Comparison of ENCODE assay signal across 1 cellular context in the genomic region with DNA sequence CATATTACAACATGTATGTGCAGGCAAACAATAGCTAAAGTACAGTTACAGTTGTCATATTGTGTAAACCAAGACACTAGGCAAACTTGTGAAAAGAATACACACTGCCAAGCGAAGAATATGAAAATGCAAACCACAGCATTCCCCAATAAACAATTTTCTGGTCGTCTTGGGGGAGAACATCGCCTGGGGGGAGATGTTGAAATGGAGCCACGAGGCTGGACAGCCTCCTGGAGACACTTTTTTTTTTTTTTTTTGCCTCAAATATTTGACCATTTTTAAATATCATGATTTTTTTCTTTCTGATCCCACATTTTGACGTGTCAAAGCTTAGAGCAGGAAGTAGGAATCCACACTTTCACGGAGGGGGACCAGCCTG.
TF ChIP-seq lines count a peak whose summit lies in the region.

No MANE protein-coding gene starts in this region.

TF ChIP-seq in GM23338, 12 proteins besides CTCF, POLR2A, EP300 and RAD21 (continued from another document):
- TF ChIP-seq, protein P1, sequence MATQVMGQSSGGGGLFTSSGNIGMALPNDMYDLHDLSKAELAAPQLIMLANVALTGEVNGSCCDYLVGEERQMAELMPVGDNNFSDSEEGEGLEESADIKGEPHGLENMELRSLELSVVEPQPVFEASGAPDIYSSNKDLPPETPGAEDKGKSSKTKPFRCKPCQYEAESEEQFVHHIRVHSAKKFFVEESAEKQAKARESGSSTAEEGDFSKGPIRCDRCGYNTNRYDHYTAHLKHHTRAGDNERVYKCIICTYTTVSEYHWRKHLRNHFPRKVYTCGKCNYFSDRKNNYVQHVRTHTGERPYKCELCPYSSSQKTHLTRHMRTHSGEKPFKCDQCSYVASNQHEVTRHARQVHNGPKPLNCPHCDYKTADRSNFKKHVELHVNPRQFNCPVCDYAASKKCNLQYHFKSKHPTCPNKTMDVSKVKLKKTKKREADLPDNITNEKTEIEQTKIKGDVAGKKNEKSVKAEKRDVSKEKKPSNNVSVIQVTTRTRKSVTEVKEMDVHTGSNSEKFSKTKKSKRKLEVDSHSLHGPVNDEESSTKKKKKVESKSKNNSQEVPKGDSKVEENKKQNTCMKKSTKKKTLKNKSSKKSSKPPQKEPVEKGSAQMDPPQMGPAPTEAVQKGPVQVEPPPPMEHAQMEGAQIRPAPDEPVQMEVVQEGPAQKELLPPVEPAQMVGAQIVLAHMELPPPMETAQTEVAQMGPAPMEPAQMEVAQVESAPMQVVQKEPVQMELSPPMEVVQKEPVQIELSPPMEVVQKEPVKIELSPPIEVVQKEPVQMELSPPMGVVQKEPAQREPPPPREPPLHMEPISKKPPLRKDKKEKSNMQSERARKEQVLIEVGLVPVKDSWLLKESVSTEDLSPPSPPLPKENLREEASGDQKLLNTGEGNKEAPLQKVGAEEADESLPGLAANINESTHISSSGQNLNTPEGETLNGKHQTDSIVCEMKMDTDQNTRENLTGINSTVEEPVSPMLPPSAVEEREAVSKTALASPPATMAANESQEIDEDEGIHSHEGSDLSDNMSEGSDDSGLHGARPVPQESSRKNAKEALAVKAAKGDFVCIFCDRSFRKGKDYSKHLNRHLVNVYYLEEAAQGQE (IDR thresholded peaks at IDR 0.05; ENCODE audit: unreplicated experiment), result no peak
- no peak for TF ChIP-seq JUNB (IDR thresholded peaks at IDR 0.05; ENCODE audit: unreplicated experiment)
- TF ChIP-seq, protein P2, sequence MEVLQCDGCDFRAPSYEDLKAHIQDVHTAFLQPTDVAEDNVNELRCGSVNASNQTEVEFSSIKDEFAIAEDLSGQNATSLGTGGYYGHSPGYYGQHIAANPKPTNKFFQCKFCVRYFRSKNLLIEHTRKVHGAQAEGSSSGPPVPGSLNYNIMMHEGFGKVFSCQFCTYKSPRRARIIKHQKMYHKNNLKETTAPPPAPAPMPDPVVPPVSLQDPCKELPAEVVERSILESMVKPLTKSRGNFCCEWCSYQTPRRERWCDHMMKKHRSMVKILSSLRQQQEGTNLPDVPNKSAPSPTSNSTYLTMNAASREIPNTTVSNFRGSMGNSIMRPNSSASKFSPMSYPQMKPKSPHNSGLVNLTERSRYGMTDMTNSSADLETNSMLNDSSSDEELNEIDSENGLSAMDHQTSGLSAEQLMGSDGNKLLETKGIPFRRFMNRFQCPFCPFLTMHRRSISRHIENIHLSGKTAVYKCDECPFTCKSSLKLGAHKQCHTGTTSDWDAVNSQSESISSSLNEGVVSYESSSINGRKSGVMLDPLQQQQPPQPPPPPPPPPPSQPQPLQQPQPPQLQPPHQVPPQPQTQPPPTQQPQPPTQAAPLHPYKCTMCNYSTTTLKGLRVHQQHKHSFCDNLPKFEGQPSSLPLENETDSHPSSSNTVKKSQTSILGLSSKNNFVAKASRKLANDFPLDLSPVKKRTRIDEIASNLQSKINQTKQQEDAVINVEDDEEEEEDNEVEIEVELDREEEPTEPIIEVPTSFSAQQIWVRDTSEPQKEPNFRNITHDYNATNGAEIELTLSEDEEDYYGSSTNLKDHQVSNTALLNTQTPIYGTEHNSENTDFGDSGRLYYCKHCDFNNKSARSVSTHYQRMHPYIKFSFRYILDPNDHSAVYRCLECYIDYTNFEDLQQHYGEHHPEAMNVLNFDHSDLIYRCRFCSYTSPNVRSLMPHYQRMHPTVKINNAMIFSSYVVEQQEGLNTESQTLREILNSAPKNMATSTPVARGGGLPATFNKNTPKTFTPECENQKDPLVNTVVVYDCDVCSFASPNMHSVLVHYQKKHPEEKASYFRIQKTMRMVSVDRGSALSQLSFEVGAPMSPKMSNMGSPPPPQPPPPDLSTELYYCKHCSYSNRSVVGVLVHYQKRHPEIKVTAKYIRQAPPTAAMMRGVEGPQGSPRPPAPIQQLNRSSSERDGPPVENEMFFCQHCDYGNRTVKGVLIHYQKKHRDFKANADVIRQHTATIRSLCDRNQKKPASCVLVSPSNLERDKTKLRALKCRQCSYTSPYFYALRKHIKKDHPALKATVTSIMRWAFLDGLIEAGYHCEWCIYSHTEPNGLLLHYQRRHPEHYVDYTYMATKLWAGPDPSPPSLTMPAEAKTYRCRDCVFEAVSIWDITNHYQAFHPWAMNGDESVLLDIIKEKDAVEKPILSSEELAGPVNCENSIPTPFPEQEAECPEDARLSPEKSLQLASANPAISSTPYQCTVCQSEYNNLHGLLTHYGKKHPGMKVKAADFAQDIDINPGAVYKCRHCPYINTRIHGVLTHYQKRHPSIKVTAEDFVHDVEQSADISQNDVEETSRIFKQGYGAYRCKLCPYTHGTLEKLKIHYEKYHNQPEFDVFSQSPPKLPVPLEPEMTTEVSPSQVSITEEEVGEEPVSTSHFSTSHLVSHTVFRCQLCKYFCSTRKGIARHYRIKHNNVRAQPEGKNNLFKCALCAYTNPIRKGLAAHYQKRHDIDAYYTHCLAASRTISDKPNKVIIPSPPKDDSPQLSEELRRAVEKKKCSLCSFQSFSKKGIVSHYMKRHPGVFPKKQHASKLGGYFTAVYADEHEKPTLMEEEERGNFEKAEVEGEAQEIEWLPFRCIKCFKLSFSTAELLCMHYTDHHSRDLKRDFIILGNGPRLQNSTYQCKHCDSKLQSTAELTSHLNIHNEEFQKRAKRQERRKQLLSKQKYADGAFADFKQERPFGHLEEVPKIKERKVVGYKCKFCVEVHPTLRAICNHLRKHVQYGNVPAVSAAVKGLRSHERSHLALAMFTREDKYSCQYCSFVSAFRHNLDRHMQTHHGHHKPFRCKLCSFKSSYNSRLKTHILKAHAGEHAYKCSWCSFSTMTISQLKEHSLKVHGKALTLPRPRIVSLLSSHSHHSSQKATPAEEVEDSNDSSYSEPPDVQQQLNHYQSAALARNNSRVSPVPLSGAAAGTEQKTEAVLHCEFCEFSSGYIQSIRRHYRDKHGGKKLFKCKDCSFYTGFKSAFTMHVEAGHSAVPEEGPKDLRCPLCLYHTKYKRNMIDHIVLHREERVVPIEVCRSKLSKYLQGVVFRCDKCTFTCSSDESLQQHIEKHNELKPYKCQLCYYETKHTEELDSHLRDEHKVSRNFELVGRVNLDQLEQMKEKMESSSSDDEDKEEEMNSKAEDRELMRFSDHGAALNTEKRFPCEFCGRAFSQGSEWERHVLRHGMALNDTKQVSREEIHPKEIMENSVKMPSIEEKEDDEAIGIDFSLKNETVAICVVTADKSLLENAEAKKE (CRISPR knock-in tag; IDR thresholded peaks at IDR 0.05), result no peak
